ENCODE assay signal across 1 cellular context in the genomic region with DNA sequence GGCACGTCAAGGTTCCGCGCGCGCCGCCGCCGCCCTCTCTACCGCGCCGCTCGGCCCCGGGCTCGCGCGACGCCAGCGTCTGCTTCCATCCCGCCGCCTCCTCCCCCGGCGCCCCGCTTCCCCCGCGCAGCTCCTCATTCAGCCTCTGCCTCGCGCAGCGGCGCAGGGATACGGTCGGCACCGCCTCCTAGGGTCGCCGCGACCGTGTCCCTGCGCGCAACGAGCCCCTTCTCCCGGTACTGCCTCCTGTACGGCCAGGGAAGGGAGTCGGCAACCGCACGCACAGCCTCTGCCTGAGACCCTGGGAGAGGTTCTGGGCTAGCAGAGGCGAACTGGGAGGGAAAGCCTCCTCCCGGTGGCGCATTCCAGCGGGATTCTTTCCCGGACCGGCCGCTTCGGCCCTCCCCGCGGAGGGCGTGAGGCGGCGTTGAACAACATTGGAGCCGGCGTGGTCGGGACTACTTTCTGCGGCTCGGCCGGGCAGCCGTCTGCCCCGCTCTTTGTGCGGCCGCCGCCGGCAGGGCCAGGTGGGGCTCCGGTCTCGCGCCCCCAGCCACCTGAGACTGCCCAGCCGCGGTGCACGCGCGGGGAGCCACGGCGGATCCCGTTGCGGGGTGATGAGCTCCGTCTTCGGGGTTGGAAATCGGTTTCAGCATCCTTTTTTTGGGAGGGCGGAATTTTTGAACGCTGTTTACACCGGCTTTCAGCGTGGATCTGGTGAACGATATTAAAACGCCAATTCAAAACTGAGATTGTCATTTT.
TF ChIP-seq lines count a peak whose summit lies in the region.

A gene (minus strand): TSS at position 172 of the 762 bp plus-strand sequence. CDS start 309 bp downstream, outside the sequence.

TF ChIP-seq in GM23338, 12 proteins besides CTCF, POLR2A, EP300 and RAD21 (continued from another document):
- TF ChIP-seq, protein P1, sequence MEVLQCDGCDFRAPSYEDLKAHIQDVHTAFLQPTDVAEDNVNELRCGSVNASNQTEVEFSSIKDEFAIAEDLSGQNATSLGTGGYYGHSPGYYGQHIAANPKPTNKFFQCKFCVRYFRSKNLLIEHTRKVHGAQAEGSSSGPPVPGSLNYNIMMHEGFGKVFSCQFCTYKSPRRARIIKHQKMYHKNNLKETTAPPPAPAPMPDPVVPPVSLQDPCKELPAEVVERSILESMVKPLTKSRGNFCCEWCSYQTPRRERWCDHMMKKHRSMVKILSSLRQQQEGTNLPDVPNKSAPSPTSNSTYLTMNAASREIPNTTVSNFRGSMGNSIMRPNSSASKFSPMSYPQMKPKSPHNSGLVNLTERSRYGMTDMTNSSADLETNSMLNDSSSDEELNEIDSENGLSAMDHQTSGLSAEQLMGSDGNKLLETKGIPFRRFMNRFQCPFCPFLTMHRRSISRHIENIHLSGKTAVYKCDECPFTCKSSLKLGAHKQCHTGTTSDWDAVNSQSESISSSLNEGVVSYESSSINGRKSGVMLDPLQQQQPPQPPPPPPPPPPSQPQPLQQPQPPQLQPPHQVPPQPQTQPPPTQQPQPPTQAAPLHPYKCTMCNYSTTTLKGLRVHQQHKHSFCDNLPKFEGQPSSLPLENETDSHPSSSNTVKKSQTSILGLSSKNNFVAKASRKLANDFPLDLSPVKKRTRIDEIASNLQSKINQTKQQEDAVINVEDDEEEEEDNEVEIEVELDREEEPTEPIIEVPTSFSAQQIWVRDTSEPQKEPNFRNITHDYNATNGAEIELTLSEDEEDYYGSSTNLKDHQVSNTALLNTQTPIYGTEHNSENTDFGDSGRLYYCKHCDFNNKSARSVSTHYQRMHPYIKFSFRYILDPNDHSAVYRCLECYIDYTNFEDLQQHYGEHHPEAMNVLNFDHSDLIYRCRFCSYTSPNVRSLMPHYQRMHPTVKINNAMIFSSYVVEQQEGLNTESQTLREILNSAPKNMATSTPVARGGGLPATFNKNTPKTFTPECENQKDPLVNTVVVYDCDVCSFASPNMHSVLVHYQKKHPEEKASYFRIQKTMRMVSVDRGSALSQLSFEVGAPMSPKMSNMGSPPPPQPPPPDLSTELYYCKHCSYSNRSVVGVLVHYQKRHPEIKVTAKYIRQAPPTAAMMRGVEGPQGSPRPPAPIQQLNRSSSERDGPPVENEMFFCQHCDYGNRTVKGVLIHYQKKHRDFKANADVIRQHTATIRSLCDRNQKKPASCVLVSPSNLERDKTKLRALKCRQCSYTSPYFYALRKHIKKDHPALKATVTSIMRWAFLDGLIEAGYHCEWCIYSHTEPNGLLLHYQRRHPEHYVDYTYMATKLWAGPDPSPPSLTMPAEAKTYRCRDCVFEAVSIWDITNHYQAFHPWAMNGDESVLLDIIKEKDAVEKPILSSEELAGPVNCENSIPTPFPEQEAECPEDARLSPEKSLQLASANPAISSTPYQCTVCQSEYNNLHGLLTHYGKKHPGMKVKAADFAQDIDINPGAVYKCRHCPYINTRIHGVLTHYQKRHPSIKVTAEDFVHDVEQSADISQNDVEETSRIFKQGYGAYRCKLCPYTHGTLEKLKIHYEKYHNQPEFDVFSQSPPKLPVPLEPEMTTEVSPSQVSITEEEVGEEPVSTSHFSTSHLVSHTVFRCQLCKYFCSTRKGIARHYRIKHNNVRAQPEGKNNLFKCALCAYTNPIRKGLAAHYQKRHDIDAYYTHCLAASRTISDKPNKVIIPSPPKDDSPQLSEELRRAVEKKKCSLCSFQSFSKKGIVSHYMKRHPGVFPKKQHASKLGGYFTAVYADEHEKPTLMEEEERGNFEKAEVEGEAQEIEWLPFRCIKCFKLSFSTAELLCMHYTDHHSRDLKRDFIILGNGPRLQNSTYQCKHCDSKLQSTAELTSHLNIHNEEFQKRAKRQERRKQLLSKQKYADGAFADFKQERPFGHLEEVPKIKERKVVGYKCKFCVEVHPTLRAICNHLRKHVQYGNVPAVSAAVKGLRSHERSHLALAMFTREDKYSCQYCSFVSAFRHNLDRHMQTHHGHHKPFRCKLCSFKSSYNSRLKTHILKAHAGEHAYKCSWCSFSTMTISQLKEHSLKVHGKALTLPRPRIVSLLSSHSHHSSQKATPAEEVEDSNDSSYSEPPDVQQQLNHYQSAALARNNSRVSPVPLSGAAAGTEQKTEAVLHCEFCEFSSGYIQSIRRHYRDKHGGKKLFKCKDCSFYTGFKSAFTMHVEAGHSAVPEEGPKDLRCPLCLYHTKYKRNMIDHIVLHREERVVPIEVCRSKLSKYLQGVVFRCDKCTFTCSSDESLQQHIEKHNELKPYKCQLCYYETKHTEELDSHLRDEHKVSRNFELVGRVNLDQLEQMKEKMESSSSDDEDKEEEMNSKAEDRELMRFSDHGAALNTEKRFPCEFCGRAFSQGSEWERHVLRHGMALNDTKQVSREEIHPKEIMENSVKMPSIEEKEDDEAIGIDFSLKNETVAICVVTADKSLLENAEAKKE (CRISPR knock-in tag; IDR thresholded peaks at IDR 0.05), result no peak
- TF ChIP-seq, protein P2, sequence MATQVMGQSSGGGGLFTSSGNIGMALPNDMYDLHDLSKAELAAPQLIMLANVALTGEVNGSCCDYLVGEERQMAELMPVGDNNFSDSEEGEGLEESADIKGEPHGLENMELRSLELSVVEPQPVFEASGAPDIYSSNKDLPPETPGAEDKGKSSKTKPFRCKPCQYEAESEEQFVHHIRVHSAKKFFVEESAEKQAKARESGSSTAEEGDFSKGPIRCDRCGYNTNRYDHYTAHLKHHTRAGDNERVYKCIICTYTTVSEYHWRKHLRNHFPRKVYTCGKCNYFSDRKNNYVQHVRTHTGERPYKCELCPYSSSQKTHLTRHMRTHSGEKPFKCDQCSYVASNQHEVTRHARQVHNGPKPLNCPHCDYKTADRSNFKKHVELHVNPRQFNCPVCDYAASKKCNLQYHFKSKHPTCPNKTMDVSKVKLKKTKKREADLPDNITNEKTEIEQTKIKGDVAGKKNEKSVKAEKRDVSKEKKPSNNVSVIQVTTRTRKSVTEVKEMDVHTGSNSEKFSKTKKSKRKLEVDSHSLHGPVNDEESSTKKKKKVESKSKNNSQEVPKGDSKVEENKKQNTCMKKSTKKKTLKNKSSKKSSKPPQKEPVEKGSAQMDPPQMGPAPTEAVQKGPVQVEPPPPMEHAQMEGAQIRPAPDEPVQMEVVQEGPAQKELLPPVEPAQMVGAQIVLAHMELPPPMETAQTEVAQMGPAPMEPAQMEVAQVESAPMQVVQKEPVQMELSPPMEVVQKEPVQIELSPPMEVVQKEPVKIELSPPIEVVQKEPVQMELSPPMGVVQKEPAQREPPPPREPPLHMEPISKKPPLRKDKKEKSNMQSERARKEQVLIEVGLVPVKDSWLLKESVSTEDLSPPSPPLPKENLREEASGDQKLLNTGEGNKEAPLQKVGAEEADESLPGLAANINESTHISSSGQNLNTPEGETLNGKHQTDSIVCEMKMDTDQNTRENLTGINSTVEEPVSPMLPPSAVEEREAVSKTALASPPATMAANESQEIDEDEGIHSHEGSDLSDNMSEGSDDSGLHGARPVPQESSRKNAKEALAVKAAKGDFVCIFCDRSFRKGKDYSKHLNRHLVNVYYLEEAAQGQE (IDR thresholded peaks at IDR 0.05; ENCODE audit: unreplicated experiment), result peak; percentile 48
- no peak for TF ChIP-seq EZH2 (IDR thresholded peaks at IDR 0.05; ENCODE audit: low read depth, unreplicated experiment)
- TF ChIP-seq JUNB (IDR thresholded peaks at IDR 0.05; ENCODE audit: unreplicated experiment), result no peak
- TF ChIP-seq ZNF114 (CRISPR knock-in tag; IDR thresholded peaks at IDR 0.05), result no peak
- TF ChIP-seq NANOG (IDR thresholded peaks at IDR 0.05; ENCODE audit: borderline replicate concordance), result 0 out of 2 replicates have a peak, but pooled peaks have one; percentile 28
- TF ChIP-seq CREB1 (CRISPR knock-in tag; IDR thresholded peaks at IDR 0.05; ENCODE audit: low read depth), result peak; percentile 81
- TF ChIP-seq, protein P3, sequence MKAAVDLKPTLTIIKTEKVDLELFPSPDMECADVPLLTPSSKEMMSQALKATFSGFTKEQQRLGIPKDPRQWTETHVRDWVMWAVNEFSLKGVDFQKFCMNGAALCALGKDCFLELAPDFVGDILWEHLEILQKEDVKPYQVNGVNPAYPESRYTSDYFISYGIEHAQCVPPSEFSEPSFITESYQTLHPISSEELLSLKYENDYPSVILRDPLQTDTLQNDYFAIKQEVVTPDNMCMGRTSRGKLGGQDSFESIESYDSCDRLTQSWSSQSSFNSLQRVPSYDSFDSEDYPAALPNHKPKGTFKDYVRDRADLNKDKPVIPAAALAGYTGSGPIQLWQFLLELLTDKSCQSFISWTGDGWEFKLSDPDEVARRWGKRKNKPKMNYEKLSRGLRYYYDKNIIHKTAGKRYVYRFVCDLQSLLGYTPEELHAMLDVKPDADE (IDR thresholded peaks at IDR 0.05), result no peak
- peak; percentile 80 for TF ChIP-seq POLR2AphosphoS5 (IDR thresholded peaks at IDR 0.05; ENCODE audit: low read depth)
- TF ChIP-seq ZNF331 (CRISPR knock-in tag; IDR thresholded peaks at IDR 0.05; ENCODE audit: low read depth), result no peak
